Comparison of ENCODE assay signal across 27 cellular contexts in genomic region chrX:80184854-80185253, GRCh38.
"Had no signal": no experiment of that assay in that cellular context is flagged by ENCODE, and none has a peak within 500 bp of the region (broad histone marks: within the 10 kb centered on the region; RNA-seq: fewer than 3 reads in every experiment).

No MANE protein-coding gene starts in this region.

- DNase-seq: activated B cell treated with CpG ODN at 0.5 μM for 24 hours; activated CD4-positive, alpha-beta T cell treated with anti-CD3 and anti-CD28 coated beads for 1 hour; activated CD4-positive, alpha-beta T cell treated with anti-CD3 and anti-CD28 coated beads, Interleukin-2, amount 10 ng/mL, durations not matched to agents 24 days and 14 days; activated CD4-positive, alpha-beta T cell treated with anti-CD3 and anti-CD28 coated beads, Interleukin-2, amount 50 U/mL, for 48 hours; activated CD8-positive, alpha-beta memory T cell treated with anti-CD3 and anti-CD28 coated beads, Interleukin-2, amount 10 ng/mL, durations not matched to agents 7 days and 5 days; activated effector memory CD4-positive, alpha-beta T cell treated with Interleukin-2 at 50 U/mL for 16 hours; activated naive CD4-positive, alpha-beta T cell; activated T-cell treated with anti-CD3 and anti-CD28 coated beads, Interleukin-2, amount 50 U/mL, for 24 hours; aorta; body of pancreas; central memory CD4-positive, alpha-beta T cell; Kasumi-1; NCI-H1092; NCI-H1417; NCI-H1930; NCI-H2171; NCI-H2227 treated with DMSO at 0.1 percent for 48 hours; NCI-H510A treated with DMSO at 0.1 percent for 48 hours; NCI-H69; NK-92 treated with Interleukin-12 subunit alpha and Interleukin-12 subunit beta, amount 100 ng/mL, for 24 hours; PC-9; SIG-M5; T-helper 17 cell; T-helper 9 cell had no signal

- H3K4me1 Mint-ChIP-seq: activated B cell treated with CpG ODN at 0.5 μM for 24 hours; activated CD4-positive, alpha-beta T cell treated with anti-CD3 and anti-CD28 coated beads, Interleukin-2, amount 10 ng/mL, durations not matched to agents 24 days and 14 days; activated CD8-positive, alpha-beta memory T cell treated with anti-CD3 and anti-CD28 coated beads, Interleukin-2, amount 10 ng/mL, durations not matched to agents 7 days and 5 days; activated naive CD4-positive, alpha-beta T cell treated with anti-CD3 and anti-CD28 coated beads, Interleukin-2, amount 50 U/mL, for 24 hours; T-helper 17 cell had no signal

- ATAC-seq: activated CD8-positive, alpha-beta memory T cell treated with anti-CD3 and anti-CD28 coated beads, Interleukin-2, amount 10 ng/mL, durations not matched to agents 7 days and 5 days; body of pancreas; T-helper 17 cell had no signal

- H3K27ac Mint-ChIP-seq: activated B cell treated with CpG ODN at 0.5 μM for 24 hours; activated CD4-positive, alpha-beta T cell treated with anti-CD3 and anti-CD28 coated beads, Interleukin-2, amount 10 ng/mL, durations not matched to agents 24 days and 14 days; activated CD8-positive, alpha-beta memory T cell treated with anti-CD3 and anti-CD28 coated beads, Interleukin-2, amount 10 ng/mL, durations not matched to agents 7 days and 5 days; activated naive CD4-positive, alpha-beta T cell treated with anti-CD3 and anti-CD28 coated beads, Interleukin-2, amount 50 U/mL, for 24 hours; activated T-cell treated with anti-CD3 and anti-CD28 coated beads, Interleukin-2, amount 50 U/mL, for 24 hours; activated T-helper 1 cell treated with anti-CD3 and anti-CD28 coated beads, Interleukin-12 subunit alpha, Interleukin-12 subunit beta, Interleukin-2, Interleukin-4 antibody, amounts not matched to agents 30 ng/mL and 10 ng/mL and 1 ng/mL, durations not matched to agents 14 hours and 24 hours and 36 hours; T-helper 17 cell had no signal

- H3K36me3 Mint-ChIP-seq: activated CD8-positive, alpha-beta memory T cell treated with anti-CD3 and anti-CD28 coated beads, Interleukin-2, amount 10 ng/mL, durations not matched to agents 7 days and 5 days; activated naive CD4-positive, alpha-beta T cell treated with anti-CD3 and anti-CD28 coated beads, Interleukin-2, amount 50 U/mL, for 24 hours had no signal

- FAIRE-seq: bronchial epithelial cell had no signal

- H3K9me3 Mint-ChIP-seq: activated B cell treated with CpG ODN at 0.5 μM for 24 hours; activated CD4-positive, alpha-beta T cell treated with anti-CD3 and anti-CD28 coated beads, Interleukin-2, amount 10 ng/mL, durations not matched to agents 24 days and 14 days; activated naive CD4-positive, alpha-beta T cell treated with anti-CD3 and anti-CD28 coated beads, Interleukin-2, amount 50 U/mL, for 24 hours; activated T-cell treated with anti-CD3 and anti-CD28 coated beads, Interleukin-2, amount 50 U/mL, for 24 hours had no signal

- H3K27me3 Mint-ChIP-seq: activated B cell treated with CpG ODN at 0.5 μM for 24 hours; activated CD4-positive, alpha-beta T cell treated with anti-CD3 and anti-CD28 coated beads, Interleukin-2, amount 10 ng/mL, durations not matched to agents 24 days and 14 days; activated CD8-positive, alpha-beta memory T cell treated with anti-CD3 and anti-CD28 coated beads, Interleukin-2, amount 10 ng/mL, durations not matched to agents 7 days and 5 days; activated naive CD4-positive, alpha-beta T cell treated with anti-CD3 and anti-CD28 coated beads, Interleukin-2, amount 50 U/mL, for 24 hours; T-helper 17 cell had no signal

- H3K4me3 Mint-ChIP-seq: activated B cell treated with CpG ODN at 0.5 μM for 24 hours; activated CD4-positive, alpha-beta T cell treated with anti-CD3 and anti-CD28 coated beads, Interleukin-2, amount 10 ng/mL, durations not matched to agents 24 days and 14 days; activated CD8-positive, alpha-beta memory T cell treated with anti-CD3 and anti-CD28 coated beads, Interleukin-2, amount 10 ng/mL, durations not matched to agents 7 days and 5 days; activated naive CD4-positive, alpha-beta T cell treated with anti-CD3 and anti-CD28 coated beads, Interleukin-2, amount 50 U/mL, for 24 hours; activated T-cell treated with anti-CD3 and anti-CD28 coated beads, Interleukin-2, amount 50 U/mL, for 24 hours; activated T-helper 1 cell treated with anti-CD3 and anti-CD28 coated beads, Interleukin-12 subunit alpha, Interleukin-12 subunit beta, Interleukin-2, Interleukin-4 antibody, amounts not matched to agents 30 ng/mL and 10 ng/mL and 1 ng/mL, durations not matched to agents 14 hours and 24 hours and 36 hours; T-helper 17 cell had no signal
